Comparison of ENCODE assay signal across 9 cellular contexts in genomic region chr11:44066732-44067131, GRCh38. TPM values are rescaled to one million over a fixed set of nuclear protein-coding genes. Genes with fewer than 3 reads are reported as not detected.
DNase-seq lines count a peak whose midpoint lies in the region; ATAC-seq and TF ChIP-seq lines count a peak whose summit lies in the region.
"Had no signal": no experiment of that assay in that cellular context is flagged by ENCODE, and none has a peak within 500 bp of the region (broad histone marks: within the 10 kb centered on the region; RNA-seq: fewer than 3 reads in every experiment).

No MANE protein-coding gene starts in this region.

- H3K9me3 Mint-ChIP-seq in Calu3 (ENCODE audit: low read depth, unreplicated experiment): no peaks in the 10 kb centered on the region

- peak overlapping the region; percentile 93 for H3K9ac ChIP-seq in smooth muscle cell (ENCODE audit: low read depth)

- no peaks in the 10 kb centered on the region for H4K20me1 ChIP-seq in smooth muscle cell (ENCODE audit: low read depth)

- no peaks in the 10 kb centered on the region for H3K36me3 ChIP-seq in smooth muscle cell (ENCODE audit: low read depth)

- TF ChIP-seq CTCF in Calu3 (IDR thresholded peaks at IDR 0.05; ENCODE audit: unreplicated experiment): no peak
- TF ChIP-seq CTCF in LNCaP clone FGC (IDR thresholded peaks at IDR 0.05; ENCODE audit: control insufficient read depth, extremely low read depth, insufficient read depth): no peak
- no peak for TF ChIP-seq CTCF in smooth muscle cell (IDR thresholded peaks at IDR 0.05; ENCODE audit: borderline replicate concordance, insufficient read depth, poor library complexity, severe bottlenecking)

- H3K27me3 ChIP-seq in smooth muscle cell (ENCODE audit: low read depth): no peaks in the 10 kb centered on the region

- peak overlapping the region; percentile 96 for H2AFZ ChIP-seq in smooth muscle cell (ENCODE audit: low read depth)

- H3K4me3 ChIP-seq in LNCaP clone FGC (ENCODE audit: low read depth, low read length) (no peak overlapping the region), iPS-11a (ENCODE audit: low read depth, low read length) (peak overlapping the region; percentile 69), smooth muscle cell (peak overlapping the region; percentile 58)

- H3K9me3 ChIP-seq in smooth muscle cell (replicated peaks; ENCODE audit: low read depth): no peaks in the 10 kb centered on the region

- H3K4me3 Mint-ChIP-seq in Calu3 (ENCODE audit: low read depth, unreplicated experiment): peak overlapping the region; percentile 96

- CTCF ChIA-PET in Calu3 (lab: Charles Lee): no interaction called here

- H3F3A ChIP-seq in smooth muscle cell (ENCODE audit: low read depth): no peaks in the 10 kb centered on the region

- peak overlapping the region; percentile 88 for H3K4me2 ChIP-seq in smooth muscle cell

- BruUV-seq in Calu3 (replicated peaks; lab: Mats Ljungman, UMichigan): TSS peak; percentile 66

- ATAC-seq in HG02763 (IDR thresholded peaks at IDR 0.05; ENCODE audit: unreplicated experiment): no peak

- no peaks in the 10 kb centered on the region for H3K79me2 ChIP-seq in smooth muscle cell (ENCODE audit: low read depth)

- intact Hi-C loops in Calu3 (cut with micrococcal nuclease; ENCODE audit: unreplicated experiment): no loop called here

- H3K4me1 Mint-ChIP-seq in Calu3 (ENCODE audit: low read depth, unreplicated experiment): no peaks in the 10 kb centered on the region

- H3K4me1 ChIP-seq in smooth muscle cell (ENCODE audit: low read depth): no peaks in the 10 kb centered on the region

- peak; percentile 19 for DNase-seq in Calu3
- DNase-seq in LNCaP clone FGC (ENCODE audit: low read depth): peak; percentile 33
- DNase-seq in amniotic epithelial cell (ENCODE audit: low read depth): peak; percentile 59
- no peak for DNase-seq in smooth muscle cell (lab: John Stamatoyannopoulos, UW; ENCODE audit: unreplicated experiment)
- DNase-seq in NCI-H1048 (lab: John Stamatoyannopoulos, UW): no peak
- DNase-seq in stimulated activated CD4-positive, alpha-beta T cell treated with anti-CD3 and anti-CD28 coated beads, Interleukin-4, amount 100 ng/mL, for 4 hours: no peak

- 49% methylated on average over 10 of the region's 10 CpGs for WGBS in smooth muscle cell (ENCODE audit: low lambda C conversion rate)

- peak overlapping the region; percentile 98 for H3K27ac Mint-ChIP-seq in Calu3 (ENCODE audit: unreplicated experiment)

- peak overlapping the region; percentile 73 for H3K27ac ChIP-seq in smooth muscle cell (ENCODE audit: low read depth)

- peaks cover 12% of the 10 kb centered on the region for H3K36me3 Mint-ChIP-seq in Calu3 (ENCODE audit: insufficient read depth, unreplicated experiment)

- no peaks in the 10 kb centered on the region for H3K27me3 Mint-ChIP-seq in Calu3 (ENCODE audit: unreplicated experiment)

RNA-seq across cellular contexts. Expression of gene ACCS, which starts 0.7 kb away (rescaled TPM):
- total RNA-seq in Calu3 (2022) (17.9 and 19.6 TPM in 2 replicates), smooth muscle cell (1.6 and 3.5 TPM in 2 replicates)
- 4.1 and 11.3 TPM in 2 replicates for polyA plus RNA-seq in smooth muscle cell

RNA-seq across cellular contexts. Expression of gene ACCSL, which starts 19.0 kb away (rescaled TPM):
- total RNA-seq in Calu3 (2022): not detected in 2 replicates
- total RNA-seq in smooth muscle cell: not detected in 2 replicates
- not detected in 2 replicates for polyA plus RNA-seq in smooth muscle cell
- total RNA-seq: T-helper 2 cell treated with Interferon-gamma antibody and Interleukin-4, amounts not matched to agents 100 ng/mL and 5 ng/mL, for 36 hours had no signal

RNA-seq across cellular contexts. Expression of gene EXT2, which starts 28.7 kb away (rescaled TPM):
- total RNA-seq in Calu3 (2022): 56.9 and 67.3 TPM in 2 replicates
- 128 and 144 TPM in 2 replicates for total RNA-seq in smooth muscle cell
- 64.3 and 87.6 TPM in 2 replicates for polyA plus RNA-seq in smooth muscle cell

Comparison
In these comparisons a context has a peak if more than half of its experiments do, and no peak if none do; other contexts are left out.
1. DNase-seq: peak in Calu3 (single experiment), LNCaP clone FGC (single experiment) and amniotic epithelial cell (single experiment); none in smooth muscle cell (single experiment), NCI-H1048 (single experiment) and stimulated activated CD4-positive, alpha-beta T cell treated with anti-CD3 and anti-CD28 coated beads, Interleukin-4, amount 100 ng/mL, for 4 hours (0 of 2).